25 cellular contexts compared by ENCODE assay signal in genomic region chr6:110897433-110897832, GRCh38. TPM values are rescaled to one million over a fixed set of nuclear protein-coding genes. Genes with fewer than 3 reads are reported as not detected.
DNase-seq lines count a peak whose midpoint lies in the region; ATAC-seq and TF ChIP-seq lines count a peak whose summit lies in the region.
"Had no signal": no experiment of that assay in that cellular context is flagged by ENCODE, and none has a peak within 500 bp of the region (broad histone marks: within the 10 kb centered on the region; RNA-seq: fewer than 3 reads in every experiment).

No MANE protein-coding gene starts in this region.

- no peaks in the 10 kb centered on the region for H3K27me3 ChIP-seq in IMR-90 (ENCODE audit: control insufficient read depth, insufficient read depth, low read length)
- H3K27me3 ChIP-seq: adrenal gland, heart right ventricle, ovary had no signal

- H3K4ac ChIP-seq in IMR-90 (ENCODE audit: low read depth, low read length) = no peak overlapping the region

- H3K14ac ChIP-seq in IMR-90 (replicated peaks; ENCODE audit: low read depth, low read length) = no peak overlapping the region

- WGBS in IMR-90 (ENCODE audit: extremely low coverage in 2 of 2, insufficient read length in 1 of 2), 2 experiments = no CpG with 5 or more reads among the region's 9 CpGs

- H3K79me1 ChIP-seq in IMR-90 (ENCODE audit: low read depth in 1 of 2, low read length in 2 of 2) = peaks cover 21 to 22% of the 10 kb centered on the region in 2 experiments

- in situ Hi-C loops in IMR-90 (cut with MboI; ENCODE audit: low sequenced_read_pairs) (no loop called here), GM13976 (cut with MboI; ENCODE audit: low sequenced_read_pairs, unreplicated experiment) (no loop called here)

- H4K8ac ChIP-seq in IMR-90 (ENCODE audit: low read depth in 2 of 2, low read length in 2 of 2) = no peak overlapping the region

- H3K9me1 ChIP-seq in IMR-90 (ENCODE audit: insufficient read depth, low read length) = peaks cover 5% of the 10 kb centered on the region

- no peak overlapping the region for H3K4me3 Mint-ChIP-seq in stimulated activated naive CD8-positive, alpha-beta T cell treated with anti-CD3 and anti-CD28 coated beads, Interleukin-15, Interleukin-2, amounts not matched to agents 100 ng/mL and 50 ng/mL, for 24 hours
- H3K4me3 Mint-ChIP-seq in stimulated activated effector memory CD8-positive, alpha-beta T cell treated with anti-CD3 and anti-CD28 coated beads, Interleukin-12 subunit alpha, Interleukin-12 subunit beta, amount 100 ng/mL, for 72 hours = no peak overlapping the region
- H3K4me3 Mint-ChIP-seq: activated CD4-positive, alpha-beta T cell treated with anti-CD3 and anti-CD28 coated beads, Interleukin-2, amount 10 ng/mL, durations not matched to agents 24 days and 14 days; brain; IgD-negative memory B cell; nephron progenitor cell had no signal

- no peak overlapping the region for H3K23ac ChIP-seq in IMR-90 (ENCODE audit: low read depth, low read length)

- peaks cover 73% of the 10 kb centered on the region for H3K36me3 Mint-ChIP-seq in stimulated activated naive CD8-positive, alpha-beta T cell treated with anti-CD3 and anti-CD28 coated beads, Interleukin-15, Interleukin-2, amounts not matched to agents 100 ng/mL and 50 ng/mL, for 24 hours (ENCODE audit: low read depth)
- H3K36me3 Mint-ChIP-seq in stimulated activated effector memory CD8-positive, alpha-beta T cell treated with anti-CD3 and anti-CD28 coated beads, Interleukin-12 subunit alpha, Interleukin-12 subunit beta, amount 100 ng/mL, for 72 hours = peaks cover 73% of the 10 kb centered on the region

- H3K9me3 Mint-ChIP-seq in stimulated activated naive CD8-positive, alpha-beta T cell treated with anti-CD3 and anti-CD28 coated beads, Interleukin-15, Interleukin-2, amounts not matched to agents 100 ng/mL and 50 ng/mL, for 24 hours = no peaks in the 10 kb centered on the region
- H3K9me3 Mint-ChIP-seq in stimulated activated effector memory CD8-positive, alpha-beta T cell treated with anti-CD3 and anti-CD28 coated beads, Interleukin-12 subunit alpha, Interleukin-12 subunit beta, amount 100 ng/mL, for 72 hours = no peaks in the 10 kb centered on the region
- H3K9me3 Mint-ChIP-seq: activated CD4-positive, alpha-beta T cell treated with anti-CD3 and anti-CD28 coated beads, Interleukin-2, amount 10 ng/mL, durations not matched to agents 24 days and 14 days; IgD-negative memory B cell; nephron progenitor cell had no signal

- ATAC-seq in stimulated activated naive CD8-positive, alpha-beta T cell treated with anti-CD3 and anti-CD28 coated beads, Interleukin-15, Interleukin-2, amounts not matched to agents 100 U/mL and 50 U/mL, for 24 hours = no peak
- ATAC-seq in IMR-90 (ENCODE audit: low read depth) = peak; percentile 63; the same call in 1 of the 2 replicates
- no peak for ATAC-seq in stimulated activated effector memory CD8-positive, alpha-beta T cell treated with anti-CD3 and anti-CD28 coated beads, Interleukin-12 subunit alpha, Interleukin-12 subunit beta, amount 100 ng/mL, for 72 hours
- no peak for ATAC-seq in HG03097 (IDR thresholded peaks at IDR 0.05; ENCODE audit: low FRiP score, unreplicated experiment)
- ATAC-seq: heart right ventricle had no signal

- intact Hi-C loops in IMR-90 (cut with micrococcal nuclease) = no loop called here

- DNase-seq in stimulated activated naive CD8-positive, alpha-beta T cell treated with anti-CD3 and anti-CD28 coated beads, Interleukin-15, Interleukin-2, amounts not matched to agents 100 U/mL and 50 U/mL, for 24 hours = no peak
- peak; percentile 47 for DNase-seq in IMR-90
- DNase-seq in amniotic epithelial cell (ENCODE audit: low read depth) = peak; percentile 58
- no peak for DNase-seq in stimulated activated effector memory CD8-positive, alpha-beta T cell treated with anti-CD3 and anti-CD28 coated beads, Interleukin-12 subunit alpha, Interleukin-12 subunit beta, amount 100 ng/mL, for 72 hours (ENCODE audit: low spot score in 2 of 2)
- DNase-seq in GM13976 (ENCODE audit: low spot score) = no peak
- DNase-seq in NCI-H446 treated with DMSO at 0.1 percent for 48 hours (lab: John Stamatoyannopoulos, UW) = no peak
- DNase-seq: activated CD4-positive, alpha-beta T cell treated with anti-CD3 and anti-CD28 coated beads, Interleukin-2, amount 10 ng/mL, durations not matched to agents 24 days and 14 days; activated naive CD4-positive, alpha-beta T cell; activated T-cell treated with anti-CD3 and anti-CD28 coated beads, Interleukin-2, amount 50 U/mL, for 48 hours; adrenal gland; C1 segment of cervical spinal cord; DND-41; heart right ventricle; mammary epithelial cell; NCI-H1436 treated with DMSO at 0.1 percent for 48 hours; NCI-H446; nephron progenitor cell; ovary; SK-N-SH; stimulated activated CD4-positive, alpha-beta T cell treated with anti-CD3 and anti-CD28 coated beads, Interleukin-2, amount 100 ng/mL, for 24 hours; T-helper 2 cell had no signal

- no peak overlapping the region for H2AFZ ChIP-seq in IMR-90 (replicated peaks; ENCODE audit: low read length, poor library complexity)

- H2BK5ac ChIP-seq in IMR-90 (ENCODE audit: low read depth, low read length, poor library complexity, severe bottlenecking) = no peak overlapping the region

- no peak for TF ChIP-seq RAD21 in IMR-90 (IDR thresholded peaks at IDR 0.05; ENCODE audit: low read length)

- CTCF ChIA-PET in IMR-90 (lab: Yijun Ruan, JAX) = no interaction called here

- no TSS peak for BruUV-seq in IMR-90 (replicated peaks; lab: Mats Ljungman, UMichigan)

- no peak for TF ChIP-seq POLR2A in IMR-90 (IDR thresholded peaks at IDR 0.05; ENCODE audit: low read depth, low read length)

- H4K20me1 ChIP-seq in IMR-90 (ENCODE audit: insufficient read depth, low read length) = no peaks in the 10 kb centered on the region

- H4K91ac ChIP-seq in IMR-90 (ENCODE audit: insufficient read depth, low read depth, low read length) = no peak overlapping the region

- H3K4me3 ChIP-seq in IMR-90 (ENCODE audit: insufficient read depth, low read depth, low read length) = no peak overlapping the region
- H3K4me3 ChIP-seq: adrenal gland, heart right ventricle, ovary had no signal

- H2AK9ac ChIP-seq in IMR-90 (replicated peaks; ENCODE audit: low read depth, low read length, poor library complexity) = no peak overlapping the region

- H3K27ac ChIP-seq in IMR-90 (ENCODE audit: insufficient read depth, low read length) = peak overlapping the region; percentile 55
- H3K27ac ChIP-seq: adrenal gland, heart right ventricle, ovary had no signal

- no peaks in the 10 kb centered on the region for H3K4me1 Mint-ChIP-seq in stimulated activated naive CD8-positive, alpha-beta T cell treated with anti-CD3 and anti-CD28 coated beads, Interleukin-15, Interleukin-2, amounts not matched to agents 100 ng/mL and 50 ng/mL, for 24 hours (ENCODE audit: low read depth)
- H3K4me1 Mint-ChIP-seq in stimulated activated effector memory CD8-positive, alpha-beta T cell treated with anti-CD3 and anti-CD28 coated beads, Interleukin-12 subunit alpha, Interleukin-12 subunit beta, amount 100 ng/mL, for 72 hours = no peaks in the 10 kb centered on the region
- H3K4me1 Mint-ChIP-seq: brain, nephron progenitor cell had no signal

- H4K5ac ChIP-seq in IMR-90 (ENCODE audit: low read depth, low read length) = no peak overlapping the region

- no peaks in the 10 kb centered on the region for H3K27me3 Mint-ChIP-seq in stimulated activated naive CD8-positive, alpha-beta T cell treated with anti-CD3 and anti-CD28 coated beads, Interleukin-15, Interleukin-2, amounts not matched to agents 100 ng/mL and 50 ng/mL, for 24 hours
- H3K27me3 Mint-ChIP-seq: activated CD4-positive, alpha-beta T cell treated with anti-CD3 and anti-CD28 coated beads, Interleukin-2, amount 10 ng/mL, durations not matched to agents 24 days and 14 days; brain; IgD-negative memory B cell had no signal

- no peak overlapping the region for H3K9ac ChIP-seq in IMR-90 (ENCODE audit: low read depth, low read length)
- H3K9ac ChIP-seq: SK-N-SH had no signal

- no peaks in the 10 kb centered on the region for H3K9me3 ChIP-seq in IMR-90 (ENCODE audit: control insufficient read depth, insufficient read depth, low read length)
- H3K9me3 ChIP-seq: adrenal gland, heart right ventricle, ovary, SK-N-SH had no signal

- H3K4me1 ChIP-seq in IMR-90 (ENCODE audit: control insufficient read depth, insufficient read depth, low read length) = no peaks in the 10 kb centered on the region
- H3K4me1 ChIP-seq: adrenal gland, heart right ventricle had no signal

- H3K36me3 ChIP-seq in IMR-90 (ENCODE audit: control insufficient read depth, insufficient read depth, low read length) = peaks cover 30% of the 10 kb centered on the region
- H3K36me3 ChIP-seq: ovary had no signal

- no peak overlapping the region for H2BK20ac ChIP-seq in IMR-90 (ENCODE audit: low read depth, low read length)

- H3K4me2 ChIP-seq in IMR-90 (ENCODE audit: low read depth, low read length) = no peak overlapping the region
- H3K4me2 ChIP-seq: SK-N-SH had no signal

- no peak overlapping the region for H3K18ac ChIP-seq in IMR-90 (ENCODE audit: low read depth, low read length)

- dilution Hi-C loops in IMR-90 (cut with HindIII; ENCODE audit: low sequenced_read_pairs, unreplicated experiment) = no loop called here

- TF ChIP-seq CTCF in IMR-90 (conservative IDR thresholded peaks at IDR 0.05; ENCODE audit: low read depth, low read length) (no peak), GM13976 (IDR thresholded peaks at IDR 0.05; ENCODE audit: borderline replicate concordance, control extremely low read depth, extremely low read depth, insufficient read depth, missing control alignments) (no peak)

- H3K27ac Mint-ChIP-seq in stimulated activated naive CD8-positive, alpha-beta T cell treated with anti-CD3 and anti-CD28 coated beads, Interleukin-15, Interleukin-2, amounts not matched to agents 100 ng/mL and 50 ng/mL, for 24 hours = peak overlapping the region; percentile 49
- peak overlapping the region; percentile 26 for H3K27ac Mint-ChIP-seq in stimulated activated effector memory CD8-positive, alpha-beta T cell treated with anti-CD3 and anti-CD28 coated beads, Interleukin-12 subunit alpha, Interleukin-12 subunit beta, amount 100 ng/mL, for 72 hours
- H3K27ac Mint-ChIP-seq: activated CD4-positive, alpha-beta T cell treated with anti-CD3 and anti-CD28 coated beads, Interleukin-2, amount 10 ng/mL, durations not matched to agents 24 days and 14 days; brain; IgD-negative memory B cell; nephron progenitor cell had no signal

- no peak overlapping the region for H2BK15ac ChIP-seq in IMR-90 (ENCODE audit: low read depth, low read length)

- H2AK5ac ChIP-seq in IMR-90 (ENCODE audit: low read depth, low read length) = no peak overlapping the region

- POLR2A ChIA-PET in IMR-90 (lab: Charles Lee; ENCODE audit: unreplicated experiment) = no interaction called here

- H3K56ac ChIP-seq in IMR-90 (ENCODE audit: extremely low read depth, insufficient read depth, low read length) = no peak overlapping the region

- H2BK120ac ChIP-seq in IMR-90 (ENCODE audit: low read depth, low read length) = no peak overlapping the region

TF ChIP-seq in IMR-90, 13 proteins besides CTCF, POLR2A, EP300 and RAD21:
- TF ChIP-seq RCOR1 (IDR thresholded peaks at IDR 0.05; ENCODE audit: insufficient replicate concordance, low read length) (no peak), BHLHE40 (IDR thresholded peaks at IDR 0.05; ENCODE audit: low read depth, low read length) (no peak)

RNA-seq across cellular contexts. Expression of gene AMD1, which starts 22.8 kb away (rescaled TPM):
- total RNA-seq in IMR-90 (2012; rRNA removed) = 65.8 and 117 TPM in 2 replicates
- polyA plus RNA-seq in IMR-90 (2012; rRNA removed) = 32.2 TPM in 2 replicates
- 3.7 and 14.1 TPM in 2 replicates for polyA plus RNA-seq in IMR-90 (2012; cell fraction: cytosol; rRNA removed)
- polyA plus RNA-seq in IMR-90 (2012; cell fraction: nucleus; rRNA removed; ENCODE audit: low replicate concordance) = 1.5 and 17.5 TPM in 2 replicates

Comparison
In these comparisons a context has a peak if more than half of its experiments do, and no peak if none do; other contexts are left out.
1. DNase-seq: peak in IMR-90 (single experiment) and amniotic epithelial cell (single experiment); none in stimulated activated naive CD8-positive, alpha-beta T cell treated with anti-CD3 and anti-CD28 coated beads, Interleukin-15, Interleukin-2, amounts not matched to agents 100 U/mL and 50 U/mL, for 24 hours (single experiment), stimulated activated effector memory CD8-positive, alpha-beta T cell treated with anti-CD3 and anti-CD28 coated beads, Interleukin-12 subunit alpha, Interleukin-12 subunit beta, amount 100 ng/mL, for 72 hours (0 of 2), GM13976 (single experiment) and NCI-H446 treated with DMSO at 0.1 percent for 48 hours (single experiment).